Comparison of ENCODE assay signal across 8 cellular contexts in genomic region chr15:85044251-85044853, GRCh38.
DNase-seq lines count a peak whose midpoint lies in the region; ATAC-seq and TF ChIP-seq lines count a peak whose summit lies in the region.

No MANE protein-coding gene starts in this region.

- in situ Hi-C loops in brain microvascular endothelial cell (cut with HindIII; ENCODE audit: low pct_ligation_motif_present, low sequenced_read_pairs), result no loop called here

- H3K27me3 ChIP-seq in brain microvascular endothelial cell (replicated peaks), result no peaks in the 10 kb centered on the region

- TF ChIP-seq CTCF in brain microvascular endothelial cell (IDR thresholded peaks at IDR 0.05; ENCODE audit: low read depth, low read length, missing control alignments), result peak; percentile 81

- no peak overlapping the region for H3K27ac ChIP-seq in SK-N-MC
- H3K27ac ChIP-seq in brain microvascular endothelial cell, result no peak overlapping the region

- no peaks in the 10 kb centered on the region for H3K9me3 ChIP-seq in SK-N-MC (ENCODE audit: low read depth, low read length)

- H3K9ac ChIP-seq in SK-N-MC (ENCODE audit: insufficient read length), result no peak overlapping the region

- H3K4me3 ChIP-seq in SK-N-MC, result no peak overlapping the region
- no peak overlapping the region for H3K4me3 ChIP-seq in brain microvascular endothelial cell (ENCODE audit: low read depth, low read length)

- peak; percentile 22 for DNase-seq in NCI-H2196 (lab: John Stamatoyannopoulos, UW; ENCODE audit: unreplicated experiment)
- no peak for DNase-seq in NCI-H2196 treated with DMSO at 0.1 percent for 48 hours (lab: John Stamatoyannopoulos, UW; ENCODE audit: unreplicated experiment)
- peak; percentile 28 for DNase-seq in SK-N-MC (ENCODE audit: low read depth, low spot score)
- peak; percentile 78 for DNase-seq in brain microvascular endothelial cell
- DNase-seq in islet precursor cell, result peak; percentile 65
- peak; percentile 15 to 40 for DNase-seq in stimulated activated CD4-positive, alpha-beta T cell treated with anti-CD3 and anti-CD28 coated beads, Interleukin-4, amount 100 ng/mL, for 4 hours

- H3K36me3 ChIP-seq in SK-N-MC (ENCODE audit: insufficient read depth, low read length) (no peaks in the 10 kb centered on the region), brain microvascular endothelial cell (replicated peaks) (no peaks in the 10 kb centered on the region)

- ATAC-seq in HG02981 (IDR thresholded peaks at IDR 0.05; ENCODE audit: unreplicated experiment) (peak; percentile 46), GM21423 (IDR thresholded peaks at IDR 0.05; ENCODE audit: unreplicated experiment) (no peak)
